Comparison of ENCODE assay signal across 21 cellular contexts in genomic region chr15:29107291-29107890, GRCh38.
"Had no signal": no experiment of that assay in that cellular context is flagged by ENCODE, and none has a peak within 500 bp of the region (broad histone marks: within the 10 kb centered on the region; RNA-seq: fewer than 3 reads in every experiment).

No MANE protein-coding gene starts in this region.

- ATAC-seq: HepG2 had no signal

- H3K4me1 ChIP-seq: SJSA1 had no signal

- H3K4me3 ChIP-seq: MG63, SJSA1, SK-N-MC had no signal

- DNase-seq: IMR-90, Karpas-422, KG1, MG63, NCI-H1092 treated with DMSO at 0.1 percent for 48 hours, NCI-H1436, NCI-H187, NCI-H2029, NCI-H2081 treated with DMSO at 0.1 percent for 48 hours, NCI-H2171, NCI-H226, NCI-H446, NCI-H510A, NCI-H524 treated with DMSO at 0.1 percent for 48 hours, NCI-H69, NCI-H774, RPMI8226, SIG-M5 had no signal

- H3K27ac ChIP-seq: SJSA1, SK-N-MC had no signal

- H3K27me3 ChIP-seq: MG63, SJSA1 had no signal

- H3K9me3 ChIP-seq: MG63, SJSA1 had no signal

- H3K36me3 ChIP-seq: MG63 had no signal
